14 cellular contexts compared by ENCODE assay signal in genomic region chr12:63023926-63024325, GRCh38.
DNase-seq lines count a peak whose midpoint lies in the region; ATAC-seq lines count a peak whose summit lies in the region.
"Had no signal": no experiment of that assay in that cellular context is flagged by ENCODE, and none has a peak within 500 bp of the region (broad histone marks: within the 10 kb centered on the region; RNA-seq: fewer than 3 reads in every experiment).

No MANE protein-coding gene starts in this region.

- DNase-seq in NCI-H82 (lab: John Stamatoyannopoulos, UW) (peak; percentile 39), NCI-H82 treated with DMSO at 0.1 percent for 48 hours (lab: John Stamatoyannopoulos, UW; ENCODE audit: unreplicated experiment) (no peak), NCI-H524 (lab: John Stamatoyannopoulos, UW) (peak; percentile 20 to 42), amniotic epithelial cell (ENCODE audit: low read depth) (peak; percentile 51), H7 (no peak)
- DNase-seq: C1 segment of cervical spinal cord; CD4-positive, alpha-beta memory T cell; COR-L47; DMS153; DMS79 treated with DMSO at 0.1 percent for 48 hours; GF-D8; GOT3; HCEC 1CT had no signal

- H3K4me3 ChIP-seq in H7 (ENCODE audit: insufficient read depth, low read depth, low read length): no peak overlapping the region

- no peaks in the 10 kb centered on the region for H3K27me3 ChIP-seq in H7 (ENCODE audit: control insufficient read depth, insufficient read depth, low read length)

- no peak for ATAC-seq in HG03175 (IDR thresholded peaks at IDR 0.05; ENCODE audit: unreplicated experiment)

- H3K36me3 ChIP-seq in H7 (replicated peaks; ENCODE audit: control insufficient read depth, insufficient read depth, low read length): no peaks in the 10 kb centered on the region

Comparison
In these comparisons a context has a peak if more than half of its experiments do, and no peak if none do; other contexts are left out.
1. DNase-seq: peak in NCI-H82 (single experiment), NCI-H524 (2 of 2) and amniotic epithelial cell (single experiment); none in NCI-H82 treated with DMSO at 0.1 percent for 48 hours (single experiment) and H7 (single experiment).